13 cellular contexts compared by ENCODE assay signal in the genomic region with DNA sequence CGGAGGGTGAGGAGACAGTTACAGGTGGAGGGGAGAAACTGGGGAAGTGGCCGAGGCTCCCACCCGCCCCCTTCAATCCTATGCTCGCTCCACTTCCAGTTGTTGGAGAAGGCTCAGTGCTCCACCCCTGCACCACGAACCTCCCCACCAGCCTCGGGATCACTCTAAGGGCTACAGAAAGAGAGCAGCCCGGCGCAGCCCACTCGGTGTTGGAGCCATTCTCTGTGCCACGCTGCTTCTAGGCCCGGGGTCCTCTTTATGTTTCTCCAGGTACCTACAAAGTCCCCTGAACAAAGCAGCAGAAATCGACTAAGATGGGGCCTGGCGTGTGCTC. TPM values are rescaled to one million over a fixed set of nuclear protein-coding genes. Genes with fewer than 3 reads are reported as not detected.
DNase-seq lines count a peak whose midpoint lies in the region; ATAC-seq and TF ChIP-seq lines count a peak whose summit lies in the region.
"Had no signal": no experiment of that assay in that cellular context is flagged by ENCODE, and none has a peak within 500 bp of the region (broad histone marks: within the 10 kb centered on the region; RNA-seq: fewer than 3 reads in every experiment).

No MANE protein-coding gene starts in this region.

- H3K4me2 ChIP-seq in MM.1S (ENCODE audit: low read depth, low read length): no peak overlapping the region

- WGBS in aorta, 2 donors: 6 to 9% methylated on average over 13 of the region's 13 CpGs

- peak overlapping the region; percentile 90 for H3K27ac Mint-ChIP-seq in osteocyte (ENCODE audit: unreplicated experiment)

- H2AFZ ChIP-seq in MM.1S (ENCODE audit: low read length): no peak overlapping the region

- TF ChIP-seq CTCF in osteocyte (IDR thresholded peaks at IDR 0.05): no peak
- TF ChIP-seq CTCF in MM.1S (IDR thresholded peaks at IDR 0.05; ENCODE audit: low read length): no peak

- H3K9me2 ChIP-seq in MM.1S (replicated peaks; ENCODE audit: insufficient read depth, low read length): no peaks in the 10 kb centered on the region

- peaks cover 25% of the 10 kb centered on the region for H3K36me3 Mint-ChIP-seq in osteocyte (ENCODE audit: unreplicated experiment)

- H3K4me3 ChIP-seq in aorta (ENCODE audit: low read length in 2 of 2) (no peak overlapping the region), MM.1S (ENCODE audit: low read length) (no peak overlapping the region)

- no peaks in the 10 kb centered on the region for H3K79me2 ChIP-seq in MM.1S (ENCODE audit: low read length)

- no peaks in the 10 kb centered on the region for H3K9me3 ChIP-seq in aorta (ENCODE audit: control insufficient read depth, low read length)
- H3K9me3 ChIP-seq in MM.1S (replicated peaks; ENCODE audit: insufficient read depth, low read length): no peaks in the 10 kb centered on the region

- H3K4me3 Mint-ChIP-seq in osteocyte (ENCODE audit: unreplicated experiment): peak overlapping the region; percentile 68

- intact Hi-C loops in Right ventricle myocardium inferior (cut with DNase I): no loop called here
- intact Hi-C loops in cardiac septum (cut with DNase I): no loop called here
- intact Hi-C loops in Right ventricle myocardium superior (cut with DNase I): no loop called here
- intact Hi-C loops in aorta (cut with DNase I): no loop called here

- no peaks in the 10 kb centered on the region for H3K36me3 ChIP-seq in aorta (ENCODE audit: control insufficient read depth in 1 of 2, insufficient read depth in 2 of 2, low read length in 1 of 2)
- no peaks in the 10 kb centered on the region for H3K36me3 ChIP-seq in MM.1S (replicated peaks; ENCODE audit: insufficient read depth, low read length)

- H3K4me1 Mint-ChIP-seq in osteocyte (ENCODE audit: unreplicated experiment): peaks cover 95% of the 10 kb centered on the region

- no peaks in the 10 kb centered on the region for H3F3A ChIP-seq in MM.1S (ENCODE audit: insufficient read depth, low read length)

- H3K9ac ChIP-seq in MM.1S (ENCODE audit: low read length): no peak overlapping the region

- no peaks in the 10 kb centered on the region for H3K9me3 Mint-ChIP-seq in osteocyte (ENCODE audit: unreplicated experiment)

- H4K20me1 ChIP-seq in MM.1S (ENCODE audit: insufficient read depth, low read length): no peaks in the 10 kb centered on the region

- DNase-seq in Right ventricle myocardium inferior (ENCODE audit: missing footprints) (no peak), cardiac septum (ENCODE audit: low spot score) (no peak), Right ventricle myocardium superior (peak; percentile 55), osteocyte (ENCODE audit: extremely low spot score, unreplicated experiment) (no peak), aorta (no peak), MM.1S (no peak), NCI-H345 (lab: John Stamatoyannopoulos, UW) (no peak), SK-N-DZ (ENCODE audit: low spot score) (no peak)
- DNase-seq: stimulated activated CD4-positive, alpha-beta T cell treated with anti-CD3 and anti-CD28 coated beads, Interleukin-12 subunit alpha, Interleukin-12 subunit beta, amount 100 ng/mL, for 4 hours had no signal

- ATAC-seq in Right ventricle myocardium inferior: peak; percentile 23
- ATAC-seq in Right ventricle myocardium superior (ENCODE audit: poor library complexity): peak; percentile 34
- ATAC-seq in aorta (ENCODE audit: low FRiP score): peak; percentile 37

- H3K27ac ChIP-seq in aorta (ENCODE audit: low read depth in 1 of 2, low read length in 2 of 2): peak overlapping the region; percentile 32 to 87
- no peak overlapping the region for H3K27ac ChIP-seq in MM.1S (ENCODE audit: low read length)
- H3K27ac ChIP-seq: 22Rv1 had no signal

- no peaks in the 10 kb centered on the region for H3K27me3 Mint-ChIP-seq in osteocyte (ENCODE audit: unreplicated experiment)

- H3K27me3 ChIP-seq in aorta (ENCODE audit: control insufficient read depth in 1 of 2, insufficient read depth in 2 of 2, low read length in 1 of 2): no peaks in the 10 kb centered on the region
- H3K27me3 ChIP-seq in MM.1S (replicated peaks; ENCODE audit: insufficient read depth, low read length): no peaks in the 10 kb centered on the region

- H3K4me1 ChIP-seq in aorta (ENCODE audit: control insufficient read depth in 1 of 2, insufficient read depth in 2 of 2, low read length in 2 of 2) (peaks cover 0 to 3% of the 10 kb centered on the region in 2 donors), MM.1S (ENCODE audit: low read length) (no peaks in the 10 kb centered on the region)

RNA-seq across cellular contexts. Expression of a gene that starts 12.0 kb away (rescaled TPM):
- 57.2 TPM for total RNA-seq in Right ventricle myocardium inferior
- total RNA-seq in cardiac septum: 54.6 TPM
- total RNA-seq in Right ventricle myocardium superior: 47.0 TPM
- 1,093 and 1,131 TPM in 2 replicates for total RNA-seq in osteocyte
- total RNA-seq in aorta: 100 to 1,000 TPM; 217 to 360 TPM
- 100 to 1,000 TPM in 1 of 2 donors, 10 to 100 TPM in 1; 44.0 to 353 TPM for polyA plus RNA-seq in aorta
- 9.7 and 10.5 TPM in 2 replicates for polyA plus RNA-seq in SK-N-DZ (2014; cell fraction: cytosol; rRNA removed)
- 13.0 and 23.0 TPM in 2 replicates for polyA plus RNA-seq in SK-N-DZ (2014; cell fraction: nucleus; rRNA removed)

RNA-seq across cellular contexts. Expression of a gene that starts 22.9 kb away (rescaled TPM):
- total RNA-seq in Right ventricle myocardium inferior (not detected), cardiac septum (0.16 TPM), Right ventricle myocardium superior (not detected), osteocyte (0.71 and 1.0 TPM in 2 replicates), aorta (not detected)
- 10 to 100 TPM in 1 of 2 donors, under 1 TPM in 1; 0.69 to 30.2 TPM for polyA plus RNA-seq in aorta
- not detected in 2 replicates for polyA plus RNA-seq in SK-N-DZ (2014; cell fraction: cytosol; rRNA removed)
- 0.12 TPM in 1 of 2 replicates, not detected in the other for polyA plus RNA-seq in SK-N-DZ (2014; cell fraction: nucleus; rRNA removed)
- total RNA-seq: dermis microvascular lymphatic vessel endothelial cell, G401, subcutaneous adipose tissue had no signal

RNA-seq across cellular contexts. Expression of a gene that starts 46.2 kb away (rescaled TPM):
- not detected for total RNA-seq in Right ventricle myocardium inferior
- total RNA-seq in cardiac septum: not detected
- not detected for total RNA-seq in Right ventricle myocardium superior
- not detected in 2 replicates for total RNA-seq in osteocyte
- total RNA-seq in aorta: not detected
- polyA plus RNA-seq in aorta: under 1 TPM; 0.25 to 0.41 TPM
- not detected in 2 replicates for polyA plus RNA-seq in SK-N-DZ (2014; cell fraction: cytosol; rRNA removed)
- not detected in 2 replicates for polyA plus RNA-seq in SK-N-DZ (2014; cell fraction: nucleus; rRNA removed)
- total RNA-seq: dermis microvascular lymphatic vessel endothelial cell, G401 had no signal

RNA-seq across cellular contexts. Expression of a gene that starts 57.3 kb away (rescaled TPM):
- total RNA-seq in Right ventricle myocardium inferior (21.9 TPM), cardiac septum (11.9 TPM), Right ventricle myocardium superior (19.5 TPM), osteocyte (1.1 and 1.2 TPM in 2 replicates), aorta (100 to 1,000 TPM in 1 of 2 donors, 10 to 100 TPM in 1; 35.3 to 125 TPM)
- 10 to 100 TPM in 1 of 2 donors, 1 to 10 TPM in 1; 3.4 to 15.0 TPM for polyA plus RNA-seq in aorta
- not detected in 2 replicates for polyA plus RNA-seq in SK-N-DZ (2014; cell fraction: cytosol; rRNA removed)
- polyA plus RNA-seq in SK-N-DZ (2014; cell fraction: nucleus; rRNA removed): not detected in 2 replicates
- total RNA-seq: dermis microvascular lymphatic vessel endothelial cell had no signal
